11 cellular contexts compared by ENCODE assay signal in genomic region chr1:106907795-106908194, GRCh38.
A peak's percentile ranks its signal among the peaks of the same experiment; 100 is the strongest.
DNase-seq lines count a peak whose midpoint lies in the region; ATAC-seq and TF ChIP-seq lines count a peak whose summit lies in the region.
"Had no signal": no experiment of that assay in that cellular context is flagged by ENCODE, and none has a peak within 500 bp of the region (broad histone marks: within the 10 kb centered on the region; RNA-seq: fewer than 3 reads in every experiment).

No MANE protein-coding gene starts in this region.

- no peak overlapping the region for H3K4me3 Mint-ChIP-seq in natural killer cell
- H3K4me3 Mint-ChIP-seq: activated T-helper 17 cell treated with anti-CD3 and anti-CD28 coated beads, Interleukin-2, amount 50 U/mL, for 72 hours; natural killer cell treated with Interleukin-12 subunit alpha and Interleukin-12 subunit beta and Interleukin-15 and Interleukin-18, amount 100 ng/mL, for 72 hours had no signal

- TF ChIP-seq POLR2A in Peyer's patch (IDR thresholded peaks at IDR 0.05), result no peak
- no peak for TF ChIP-seq POLR2A in esophagus squamous epithelium (IDR thresholded peaks at IDR 0.05)

- intact Hi-C loops in natural killer cell (cut with micrococcal nuclease), result no loop called here
- intact Hi-C loops in esophagus squamous epithelium (cut with DNase I), result no loop called here

- no peaks in the 10 kb centered on the region for H3K27me3 Mint-ChIP-seq in natural killer cell (ENCODE audit: low read depth in 2 of 2)
- H3K27me3 Mint-ChIP-seq: activated T-helper 17 cell treated with anti-CD3 and anti-CD28 coated beads, Interleukin-2, amount 50 U/mL, for 72 hours; natural killer cell treated with Interleukin-12 subunit alpha and Interleukin-12 subunit beta and Interleukin-15 and Interleukin-18, amount 100 ng/mL, for 72 hours had no signal

- H3K27ac Mint-ChIP-seq in natural killer cell, result no peak overlapping the region
- H3K27ac Mint-ChIP-seq: activated T-helper 17 cell treated with anti-CD3 and anti-CD28 coated beads, Interleukin-2, amount 50 U/mL, for 72 hours; natural killer cell treated with Interleukin-12 subunit alpha and Interleukin-12 subunit beta and Interleukin-15 and Interleukin-18, amount 100 ng/mL, for 72 hours had no signal

- peak; percentile 93 for ATAC-seq in GM19372 (IDR thresholded peaks at IDR 0.05; ENCODE audit: low read depth, unreplicated experiment)
- peak; percentile 100 for ATAC-seq in HG02763 (IDR thresholded peaks at IDR 0.05; ENCODE audit: unreplicated experiment)
- peak; percentile 99 for ATAC-seq in HG03457 (IDR thresholded peaks at IDR 0.05; ENCODE audit: unreplicated experiment)
- ATAC-seq in natural killer cell, result no peak
- ATAC-seq: activated T-helper 17 cell treated with anti-CD3 and anti-CD28 coated beads, Interleukin-2, amount 50 U/mL, for 72 hours; natural killer cell treated with Interleukin-12 subunit alpha and Interleukin-12 subunit beta and Interleukin-15 and Interleukin-18, amount 100 ng/mL, for 72 hours had no signal

- no peaks in the 10 kb centered on the region for H3K4me1 Mint-ChIP-seq in natural killer cell
- H3K4me1 Mint-ChIP-seq: activated T-helper 17 cell treated with anti-CD3 and anti-CD28 coated beads, Interleukin-2, amount 50 U/mL, for 72 hours had no signal

- DNase-seq in GM13976 (ENCODE audit: low spot score) (peak; percentile 49), NCI-H1105 treated with DMSO at 0.1 percent for 48 hours (lab: John Stamatoyannopoulos, UW) (no peak), Peyer's patch (no peak), natural killer cell (no peak), esophagus squamous epithelium (lab: John Stamatoyannopoulos, UW) (no peak)
- DNase-seq: NCI-H1105 had no signal

- H3K9me3 Mint-ChIP-seq in natural killer cell, result peaks cover 4 to 11% of the 10 kb centered on the region in 2 donors
- H3K9me3 Mint-ChIP-seq: activated T-helper 17 cell treated with anti-CD3 and anti-CD28 coated beads, Interleukin-2, amount 50 U/mL, for 72 hours had no signal

- in situ Hi-C loops in GM13976 (cut with MboI; ENCODE audit: low sequenced_read_pairs, unreplicated experiment), result no loop called here

- H3K36me3 Mint-ChIP-seq in natural killer cell, result peaks cover 10% of the 10 kb centered on the region
- H3K36me3 Mint-ChIP-seq: natural killer cell treated with Interleukin-12 subunit alpha and Interleukin-12 subunit beta and Interleukin-15 and Interleukin-18, amount 100 ng/mL, for 72 hours had no signal

- no peaks in the 10 kb centered on the region for H3K9me3 ChIP-seq in Peyer's patch
- H3K9me3 ChIP-seq in esophagus squamous epithelium, result no peaks in the 10 kb centered on the region

- no peaks in the 10 kb centered on the region for H3K27me3 ChIP-seq in Peyer's patch
- no peaks in the 10 kb centered on the region for H3K27me3 ChIP-seq in esophagus squamous epithelium

- H3K4me1 ChIP-seq in Peyer's patch (no peaks in the 10 kb centered on the region), esophagus squamous epithelium (no peaks in the 10 kb centered on the region)

- H3K4me3 ChIP-seq in Peyer's patch (no peak overlapping the region), esophagus squamous epithelium (no peak overlapping the region)

- no peaks in the 10 kb centered on the region for H3K36me3 ChIP-seq in Peyer's patch
- no peaks in the 10 kb centered on the region for H3K36me3 ChIP-seq in esophagus squamous epithelium

- no peak overlapping the region for H3K27ac ChIP-seq in Peyer's patch
- no peak overlapping the region for H3K27ac ChIP-seq in esophagus squamous epithelium

- TF ChIP-seq CTCF in GM13976 (IDR thresholded peaks at IDR 0.05; ENCODE audit: borderline replicate concordance, control extremely low read depth, extremely low read depth, insufficient read depth, missing control alignments), result no peak
- no peak for TF ChIP-seq CTCF in Peyer's patch (IDR thresholded peaks at IDR 0.05)
- TF ChIP-seq CTCF in natural killer cell (IDR thresholded peaks at IDR 0.05), result no peak
- no peak for TF ChIP-seq CTCF in esophagus squamous epithelium (IDR thresholded peaks at IDR 0.05)

Comparison
In these comparisons a context has a peak if more than half of its experiments do, and no peak if none do; other contexts are left out.
1. ATAC-seq: peak in GM19372 (single experiment), HG02763 (single experiment) and HG03457 (single experiment); none in natural killer cell (0 of 3).